In genomic region chr1:200411406-200412257, GRCh38 we compare ENCODE assay signal across 11 cellular contexts. TPM values are rescaled to one million over a fixed set of nuclear protein-coding genes. Genes with fewer than 3 reads are reported as not detected.
DNase-seq lines count a peak whose midpoint lies in the region; ATAC-seq, FAIRE-seq and TF ChIP-seq lines count a peak whose summit lies in the region.
"Had no signal": no experiment of that assay in that cellular context is flagged by ENCODE, and none has a peak within 500 bp of the region (broad histone marks: within the 10 kb centered on the region; RNA-seq: fewer than 3 reads in every experiment).

No MANE protein-coding gene starts in this region.

- ATAC-seq in RWPE2 (ENCODE audit: low read depth) (no peak), pancreas (no peak)

- no peak overlapping the region for H3K4me3 ChIP-seq in RWPE2 (ENCODE audit: severe bottlenecking)
- H3K4me3 ChIP-seq in pancreas: peak overlapping the region in 2 of 4 donors; percentile 21 to 84

- H3K36me3 ChIP-seq in ES-I3 (ENCODE audit: insufficient read depth, low read length): peaks cover 20% of the 10 kb centered on the region
- peaks cover 25% of the 10 kb centered on the region for H3K36me3 ChIP-seq in RWPE2 (ENCODE audit: low read depth)
- no peaks in the 10 kb centered on the region for H3K36me3 ChIP-seq in pancreas

- DNase-seq in RWPE2 (ENCODE audit: low spot score): no peak
- peak; percentile 76 for DNase-seq in iPS DF 4.7 (ENCODE audit: extremely low read depth, low spot score)
- peak in 2 of 6 donors; percentile 14 to 35 for DNase-seq in pancreas
- no peak for DNase-seq in activated CD4-positive, alpha-beta T cell treated with anti-CD3 and anti-CD28 coated beads for 1 hour
- no peak for DNase-seq in activated CD4-positive, alpha-beta T cell treated with anti-CD3 and anti-CD28 coated beads for 48 hours
- no peak for DNase-seq in NCI-H1694 treated with DMSO at 0.1 percent for 48 hours (lab: John Stamatoyannopoulos, UW)
- DNase-seq in activated CD4-positive, alpha-beta T cell treated with anti-CD3 and anti-CD28 coated beads for 4 hours: no peak
- DNase-seq: activated CD4-positive, alpha-beta memory T cell treated with anti-CD3 and anti-CD28 coated beads, Interleukin-2, amount 10 ng/mL, durations not matched to agents 7 days and 5 days; activated naive CD4-positive, alpha-beta T cell had no signal

- no peaks in the 10 kb centered on the region for H3K9me3 ChIP-seq in ES-I3 (ENCODE audit: control insufficient read depth, insufficient read depth, low read length)
- H3K9me3 ChIP-seq in RWPE2 (ENCODE audit: severe bottlenecking): no peaks in the 10 kb centered on the region
- H3K9me3 ChIP-seq in pancreas: no peaks in the 10 kb centered on the region

- intact Hi-C loops in pancreas (cut with DNase I): no loop called here

- WGBS in pancreas, 2 donors: 49 to 59% methylated on average over 20 of the region's 20 CpGs

- H3K9ac ChIP-seq in ES-I3 (ENCODE audit: low read depth, low read length): peak overlapping the region; percentile 84

- FAIRE-seq in pancreas (lab: Jason Lieb, UNC): no peak

- H3K4me1 ChIP-seq in ES-I3 (ENCODE audit: insufficient read depth, low read length) (peaks cover 20% of the 10 kb centered on the region), RWPE2 (ENCODE audit: insufficient read depth, poor library complexity, severe bottlenecking) (peaks cover 70% of the 10 kb centered on the region), pancreas (peaks cover 19 to 39% (median 22%) of the 10 kb centered on the region in 3 donors)

- TF ChIP-seq CTCF in RWPE2 (IDR thresholded peaks at IDR 0.05; ENCODE audit: poor library complexity, severe bottlenecking): no peak
- TF ChIP-seq CTCF in pancreas (IDR thresholded peaks at IDR 0.05): no peak

- H3K27ac ChIP-seq in RWPE2 (ENCODE audit: poor library complexity, severe bottlenecking) (peak overlapping the region; percentile 76), pancreas (peak overlapping the region in 3 of 4 donors; percentile 13 to 86 (median 67))
- H3K27ac ChIP-seq: HL-60 had no signal

- H3K27me3 ChIP-seq in RWPE2 (ENCODE audit: insufficient read depth, poor library complexity, severe bottlenecking): no peaks in the 10 kb centered on the region
- H3K27me3 ChIP-seq in pancreas: no peaks in the 10 kb centered on the region

RNA-seq across cellular contexts. Expression of gene ZNF281, which starts 1.8 kb away (rescaled TPM):
- 1 to 10 TPM; 3.5 to 10.0 (median 4.3) TPM for total RNA-seq in pancreas
- 1 to 10 TPM; 2.2 to 3.2 TPM for polyA plus RNA-seq in pancreas
